Comparison of ENCODE assay signal across 8 cellular contexts in the genomic region with DNA sequence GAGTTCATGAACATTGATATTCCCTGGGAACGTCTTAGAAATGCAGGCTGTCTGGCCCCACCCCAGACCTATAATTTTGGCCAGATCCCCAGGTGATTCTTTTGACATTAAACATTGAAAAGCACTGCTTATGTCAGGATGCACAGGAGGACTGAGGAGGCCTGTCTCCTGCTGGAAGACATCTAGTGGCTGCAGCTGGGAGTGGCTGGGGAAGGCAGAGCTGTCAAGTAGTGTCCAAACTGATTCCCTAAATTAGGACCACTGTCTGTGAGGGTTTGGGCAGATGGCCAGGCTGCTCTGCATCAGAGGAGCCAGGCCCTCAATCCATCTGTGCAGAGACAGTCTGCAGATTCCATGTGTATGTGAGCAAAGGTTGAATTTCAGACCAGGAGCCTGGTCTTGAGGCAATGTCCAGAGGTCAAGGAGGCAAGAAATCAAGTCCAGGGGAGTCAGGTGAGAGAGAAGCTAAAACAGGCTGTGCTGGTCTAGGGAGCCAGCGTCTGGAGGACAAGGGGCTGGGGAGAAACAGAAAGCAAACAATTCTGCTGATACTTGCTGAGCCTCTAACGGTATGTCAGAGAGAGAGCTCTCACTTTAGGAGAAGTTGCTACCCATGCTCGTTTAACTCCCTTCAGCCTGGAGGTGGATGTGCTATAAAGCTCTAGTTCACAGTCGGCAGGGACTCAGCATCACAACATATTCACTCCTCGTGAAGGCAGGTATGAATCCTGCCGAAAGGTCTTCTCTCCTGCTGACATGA. TPM values are rescaled to one million over a fixed set of nuclear protein-coding genes. Genes with fewer than 3 reads are reported as not detected.
DNase-seq lines count a peak whose midpoint lies in the region; ATAC-seq and TF ChIP-seq lines count a peak whose summit lies in the region.

No MANE protein-coding gene starts in this region.

- in situ Hi-C loops in KBM-7 (cut with MboI; ENCODE audit: low pct_unique_long_range_greater_than_20kb, low sequenced_read_pairs), result no loop called here

- no peak overlapping the region for H3K4me3 ChIP-seq in heart left ventricle

- H3K36me3 Mint-ChIP-seq in activated naive CD8-positive, alpha-beta T cell, result no peaks in the 10 kb centered on the region
- H3K36me3 Mint-ChIP-seq in activated naive CD8-positive, alpha-beta T cell treated with anti-CD3 and anti-CD28 coated beads for 36 hours, result no peaks in the 10 kb centered on the region
- H3K36me3 Mint-ChIP-seq in activated T-helper 17 cell treated with anti-CD3 and anti-CD28 coated beads, Interleukin-2, amount 50 U/mL, for 72 hours (ENCODE audit: low read depth), result no peaks in the 10 kb centered on the region

- no peak for ATAC-seq in activated T-helper 17 cell treated with anti-CD3 and anti-CD28 coated beads, Interleukin-2, amount 50 U/mL, for 72 hours (replicated peaks)
- ATAC-seq in heart left ventricle (peak in 3 of 4 donors; percentile 68 to 76 (median 74)), HG03442 (IDR thresholded peaks at IDR 0.05; ENCODE audit: unreplicated experiment) (no peak)

- H3K27ac ChIP-seq in heart left ventricle, result no peak overlapping the region

- TF ChIP-seq POLR2A in heart left ventricle (IDR thresholded peaks at IDR 0.05), result no peak

- H3K27me3 Mint-ChIP-seq in activated naive CD8-positive, alpha-beta T cell, result no peaks in the 10 kb centered on the region
- no peaks in the 10 kb centered on the region for H3K27me3 Mint-ChIP-seq in activated naive CD8-positive, alpha-beta T cell treated with anti-CD3 and anti-CD28 coated beads for 36 hours
- no peaks in the 10 kb centered on the region for H3K27me3 Mint-ChIP-seq in activated T-helper 17 cell treated with anti-CD3 and anti-CD28 coated beads, Interleukin-2, amount 50 U/mL, for 72 hours

- no peaks in the 10 kb centered on the region for H3K9me3 ChIP-seq in heart left ventricle

- peak; percentile 27 to 60 (median 52) for TF ChIP-seq CTCF in heart left ventricle (IDR thresholded peaks at IDR 0.05)

- DNase-seq in activated naive CD8-positive, alpha-beta T cell treated with anti-CD3 and anti-CD28 coated beads for 36 hours, result no peak
- DNase-seq in KBM-7 (peak; percentile 23), heart left ventricle (peak in 4 of 5 donors; percentile 27 to 38 (median 32)), dedifferentiated amniotic fluid mesenchymal stem cell (ENCODE audit: extremely low spot score) (no peak)
- peak; percentile 48 for DNase-seq in stimulated activated CD8-positive, alpha-beta memory T cell treated with anti-CD3 and anti-CD28 coated beads, Interleukin-4, amount 100 ng/mL, for 48 hours

- H3K4me1 Mint-ChIP-seq in activated naive CD8-positive, alpha-beta T cell (ENCODE audit: low read depth), result peaks cover 71% of the 10 kb centered on the region
- H3K4me1 Mint-ChIP-seq in activated naive CD8-positive, alpha-beta T cell treated with anti-CD3 and anti-CD28 coated beads for 36 hours, result peaks cover 60% of the 10 kb centered on the region
- peaks cover 34% of the 10 kb centered on the region for H3K4me1 Mint-ChIP-seq in activated T-helper 17 cell treated with anti-CD3 and anti-CD28 coated beads, Interleukin-2, amount 50 U/mL, for 72 hours

- peak overlapping the region; percentile 18 for H3K27ac Mint-ChIP-seq in activated naive CD8-positive, alpha-beta T cell
- H3K27ac Mint-ChIP-seq in activated naive CD8-positive, alpha-beta T cell treated with anti-CD3 and anti-CD28 coated beads for 36 hours, result no peak overlapping the region
- H3K27ac Mint-ChIP-seq in activated T-helper 17 cell treated with anti-CD3 and anti-CD28 coated beads, Interleukin-2, amount 50 U/mL, for 72 hours, result peak overlapping the region; percentile 93

- intact Hi-C loops in heart left ventricle (cut with DNase I), result loop anchor here (1.0 to 10.0 kb wide), 8 partner anchors 129 to 231 kb away; no protein-coding TSS in a partner anchor

- WGBS in heart left ventricle, 4 donors, result 70 to 77% (median 73%) methylated on average over 7 of the region's 7 CpGs

- H3K4me1 ChIP-seq in heart left ventricle, result peaks cover 0 to 14% (median 0%) of the 10 kb centered on the region in 12 donors

- H3K9me3 Mint-ChIP-seq in activated naive CD8-positive, alpha-beta T cell (ENCODE audit: low read depth), result no peaks in the 10 kb centered on the region
- H3K9me3 Mint-ChIP-seq in activated naive CD8-positive, alpha-beta T cell treated with anti-CD3 and anti-CD28 coated beads for 36 hours, result no peaks in the 10 kb centered on the region
- H3K9me3 Mint-ChIP-seq in activated T-helper 17 cell treated with anti-CD3 and anti-CD28 coated beads, Interleukin-2, amount 50 U/mL, for 72 hours, result no peaks in the 10 kb centered on the region

- H3K36me3 ChIP-seq in heart left ventricle, result no peaks in the 10 kb centered on the region

- no peaks in the 10 kb centered on the region for H3K27me3 ChIP-seq in heart left ventricle

- H3K4me3 Mint-ChIP-seq in activated naive CD8-positive, alpha-beta T cell, result peak overlapping the region; percentile 18
- no peak overlapping the region for H3K4me3 Mint-ChIP-seq in activated naive CD8-positive, alpha-beta T cell treated with anti-CD3 and anti-CD28 coated beads for 36 hours
- peak overlapping the region; percentile 64 for H3K4me3 Mint-ChIP-seq in activated T-helper 17 cell treated with anti-CD3 and anti-CD28 coated beads, Interleukin-2, amount 50 U/mL, for 72 hours

RNA-seq across cellular contexts. Expression of a gene that starts 15.3 kb away (rescaled TPM):
- total RNA-seq in activated naive CD8-positive, alpha-beta T cell treated with anti-CD3 and anti-CD28 coated beads for 36 hours, result 1 to 10 TPM; 5.8 to 7.6 TPM
- 10 to 100 TPM; 10.5 to 12.1 TPM for total RNA-seq in activated T-helper 17 cell treated with anti-CD3 and anti-CD28 coated beads, Interleukin-2, amount 50 U/mL, for 72 hours
- total RNA-seq in heart left ventricle, result 1 to 10 TPM; 2.2 to 9.5 (median 6.3) TPM
- 1 to 10 TPM; 2.2 to 3.0 TPM for polyA plus RNA-seq in heart left ventricle

RNA-seq across cellular contexts. Expression of a gene that starts 28.9 kb away (rescaled TPM):
- not detected for total RNA-seq in activated naive CD8-positive, alpha-beta T cell treated with anti-CD3 and anti-CD28 coated beads for 36 hours
- not detected for total RNA-seq in activated T-helper 17 cell treated with anti-CD3 and anti-CD28 coated beads, Interleukin-2, amount 50 U/mL, for 72 hours
- not detected for total RNA-seq in heart left ventricle
- not detected for polyA plus RNA-seq in heart left ventricle

Comparison
In these comparisons a context has a peak if more than half of its experiments do, and no peak if none do; other contexts are left out.
1. DNase-seq: peak in KBM-7 (single experiment), heart left ventricle (4 of 5) and stimulated activated CD8-positive, alpha-beta memory T cell treated with anti-CD3 and anti-CD28 coated beads, Interleukin-4, amount 100 ng/mL, for 48 hours (single experiment); none in activated naive CD8-positive, alpha-beta T cell treated with anti-CD3 and anti-CD28 coated beads for 36 hours (single experiment) and dedifferentiated amniotic fluid mesenchymal stem cell (single experiment).
2. ATAC-seq: peak in heart left ventricle (3 of 4); none in activated T-helper 17 cell treated with anti-CD3 and anti-CD28 coated beads, Interleukin-2, amount 50 U/mL, for 72 hours (single experiment) and HG03442 (single experiment).